Comparison of ENCODE assay signal across 1 cellular context in genomic region chr5:911601-912000, GRCh38.
TF ChIP-seq lines count a peak whose summit lies in the region.

No MANE protein-coding gene starts in this region.

TF ChIP-seq in A549, 52 proteins besides CTCF, POLR2A, EP300 and RAD21 (continued from another document):
- TF ChIP-seq REST (IDR thresholded peaks at IDR 0.05) (no peak), TP53 (CRISPR knock-in tag; IDR thresholded peaks at IDR 0.05) (0 out of 2 replicates have a peak, but pooled peaks have one; percentile 37), CBX8 (IDR thresholded peaks at IDR 0.05) (no peak), E2F6 (IDR thresholded peaks at IDR 0.05; ENCODE audit: borderline replicate concordance, low read depth) (no peak), CHD2 (IDR thresholded peaks at IDR 0.05; ENCODE audit: low read length, partially characterized antibody) (no peak), HES2 (IDR thresholded peaks at IDR 0.05) (no peak), ELK1 (IDR thresholded peaks at IDR 0.05; ENCODE audit: low read depth, low read length) (no peak), HMGXB4 (CRISPR knock-in tag; IDR thresholded peaks at IDR 0.05; ENCODE audit: borderline replicate concordance) (no peak), ATOH8 (CRISPR knock-in tag; IDR thresholded peaks at IDR 0.05; ENCODE audit: low read depth) (peak; percentile 54; the same call in 1 of the 2 replicates), SMC3 (IDR thresholded peaks at IDR 0.05) (no peak), SREBF2 (IDR thresholded peaks at IDR 0.05) (no peak)
